ENCODE assay signal across 1 cellular context in genomic region chr11:78332174-78332866, GRCh38.
TF ChIP-seq lines count a peak whose summit lies in the region.

No MANE protein-coding gene starts in this region.

TF ChIP-seq in HepG2, 621 proteins besides CTCF, POLR2A, EP300 and RAD21 (continued from another document):
- no peak for TF ChIP-seq ZNF646 (CRISPR knock-in tag; IDR thresholded peaks at IDR 0.05)
